ENCODE assay signal across 17 cellular contexts in the genomic region with DNA sequence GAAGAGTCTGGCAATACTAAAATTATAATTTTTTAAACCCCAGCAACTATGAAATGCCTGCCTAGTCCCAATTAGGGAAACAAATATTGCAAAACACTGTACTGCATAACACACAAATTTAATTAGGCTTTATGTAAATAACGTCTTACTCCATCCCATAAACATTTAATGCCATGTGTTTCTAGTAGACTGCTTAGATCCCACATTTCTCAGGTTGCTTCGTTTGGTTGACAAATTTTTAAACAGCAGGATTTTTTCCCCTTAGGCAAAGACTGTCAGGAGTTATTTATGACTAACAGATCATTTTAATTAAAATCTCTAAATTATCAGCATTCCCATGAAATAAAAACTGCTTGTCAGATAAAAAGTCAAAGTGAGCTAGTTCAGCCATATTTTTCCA.
"Had no signal": no experiment of that assay in that cellular context is flagged by ENCODE, and none has a peak within 500 bp of the region (broad histone marks: within the 10 kb centered on the region; RNA-seq: fewer than 3 reads in every experiment).

No MANE protein-coding gene starts in this region.

- H3K4me3 ChIP-seq: dorsolateral prefrontal cortex, gastroesophageal sphincter, thoracic aorta, upper lobe of left lung had no signal

- DNase-seq: activated CD4-positive, alpha-beta T cell treated with anti-CD3 and anti-CD28 coated beads for 36 hours; activated CD4-positive, alpha-beta T cell treated with anti-CD3 and anti-CD28 coated beads, Interleukin-2, amount 50 U/mL, for 48 hours; activated gamma-delta T cell treated with Interleukin-2 at 50 U/mL for 16 hours; activated naive CD8-positive, alpha-beta T cell treated with anti-CD3 and anti-CD28 coated beads for 36 hours; activated T-cell treated with anti-CD3 and anti-CD28 coated beads for 4 hours; caudate nucleus; dorsolateral prefrontal cortex; immature natural killer cell; kidney glomerular epithelial cell; left ventricle myocardium superior; occipital lobe; stimulated activated naive B cell treated with anti-CD40 and anti-IgM and Interleukin-4, amounts not matched to agents 10 μg/mL and 1 μg/mL and 100 μg/mL, for 72 hours; upper lobe of left lung had no signal

- H3K27me3 ChIP-seq: dorsolateral prefrontal cortex, gastroesophageal sphincter, upper lobe of left lung had no signal

- H3K27ac ChIP-seq: dorsolateral prefrontal cortex, epithelial cell of prostate, gastroesophageal sphincter, thoracic aorta, upper lobe of left lung had no signal

- H3K9me3 ChIP-seq: gastroesophageal sphincter, thoracic aorta, upper lobe of left lung had no signal

- H3K4me1 ChIP-seq: gastroesophageal sphincter had no signal

- ATAC-seq: activated CD4-positive, alpha-beta T cell treated with anti-CD3 and anti-CD28 coated beads for 36 hours; gastroesophageal sphincter; left ventricle myocardium superior; stimulated activated naive B cell treated with anti-CD40 and anti-IgM and Interleukin-4, amounts not matched to agents 10 μg/mL and 1 μg/mL and 100 μg/mL, for 72 hours; WTC11 had no signal
